In the genomic region with DNA sequence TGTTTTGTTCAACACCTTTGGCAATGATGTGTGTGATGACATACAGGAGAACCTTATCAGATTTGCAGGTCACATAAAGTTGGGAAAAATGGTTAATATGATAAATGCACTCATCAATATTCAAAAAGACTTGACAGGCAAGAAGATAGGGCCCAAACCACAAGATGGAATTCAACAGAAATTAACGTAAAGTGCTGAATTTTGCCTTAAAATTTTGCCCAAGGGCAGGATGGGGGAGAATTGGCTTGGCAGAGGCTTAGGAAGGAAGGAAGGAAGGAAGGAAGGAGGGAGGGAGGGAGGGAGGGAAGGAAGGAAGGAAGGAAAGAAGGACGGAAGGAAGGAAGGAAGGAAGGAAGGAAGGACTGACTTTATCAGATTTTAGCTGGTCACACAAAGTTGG, we compare ENCODE assay signal across 14 cellular contexts.
"Had no signal": no experiment of that assay in that cellular context is flagged by ENCODE, and none has a peak within 500 bp of the region (broad histone marks: within the 10 kb centered on the region; RNA-seq: fewer than 3 reads in every experiment).

No MANE protein-coding gene starts in this region.

- H3K4me1 Mint-ChIP-seq: endodermal cell had no signal

- H3K27ac ChIP-seq: hepatocyte, parathyroid adenoma, SJSA1, tibial nerve had no signal

- H3K36me3 ChIP-seq: SJSA1, tibial nerve had no signal

- H3K27me3 ChIP-seq: hepatocyte, SJSA1, tibial nerve had no signal

- H3K4me3 ChIP-seq: hepatocyte, SJSA1, tibial nerve had no signal

- H3K4me1 ChIP-seq: parathyroid adenoma, tibial nerve had no signal

- H3K9me3 ChIP-seq: SJSA1 had no signal

- ATAC-seq: left ventricle myocardium superior had no signal

- DNase-seq: anterior cingulate cortex; dermis blood vessel endothelial cell; endodermal cell; erythroblast; left ventricle myocardium superior; mesendoderm; retina; stimulated activated CD4-positive, alpha-beta T cell treated with anti-CD3 and anti-CD28 coated beads, Interleukin-15, amount 100 ng/mL, for 24 hours; stimulated activated CD4-positive, alpha-beta T cell treated with anti-CD3 and anti-CD28 coated beads, Interleukin-4, amount 100 ng/mL, for 4 hours; T-helper 9 cell had no signal

- H3K9me3 Mint-ChIP-seq: endodermal cell had no signal

- H3K27ac Mint-ChIP-seq: endodermal cell had no signal

- H3K4me3 Mint-ChIP-seq: endodermal cell had no signal
